Comparison of ENCODE assay signal across 1 cellular context in genomic region chr13:104422668-104423067, GRCh38.
TF ChIP-seq lines count a peak whose summit lies in the region.

No MANE protein-coding gene starts in this region.

TF ChIP-seq in endothelial cell of umbilical vein, 7 proteins besides CTCF, POLR2A, EP300 and RAD21:
- TF ChIP-seq MYC (IDR thresholded peaks at IDR 0.05; ENCODE audit: low read depth, low read length) (no peak), JUN (IDR thresholded peaks at IDR 0.05; ENCODE audit: borderline replicate concordance, insufficient read depth, insufficient read length, low read depth) (no peak), GATA2 (IDR thresholded peaks at IDR 0.05; ENCODE audit: insufficient read depth, insufficient read length, low read depth, low read length) (no peak), POLR2AphosphoS5 (IDR thresholded peaks at IDR 0.05; ENCODE audit: insufficient read depth, low read depth, low read length) (no peak), FOS (IDR thresholded peaks at IDR 0.05; ENCODE audit: borderline replicate concordance, insufficient read depth, low read length) (no peak), EZH2 (IDR thresholded peaks at IDR 0.05; ENCODE audit: borderline replicate concordance, low read depth, low read length, severe bottlenecking) (no peak)
- TF ChIP-seq, protein P1, sequence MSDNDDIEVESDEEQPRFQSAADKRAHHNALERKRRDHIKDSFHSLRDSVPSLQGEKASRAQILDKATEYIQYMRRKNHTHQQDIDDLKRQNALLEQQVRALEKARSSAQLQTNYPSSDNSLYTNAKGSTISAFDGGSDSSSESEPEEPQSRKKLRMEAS (IDR thresholded peaks at IDR 0.05; ENCODE audit: insufficient read depth, insufficient read length): no peak
TF ChIP-seq in endothelial cell of umbilical vein: peak in this region for 0.
